ENCODE assay signal across 8 cellular contexts in the genomic region with DNA sequence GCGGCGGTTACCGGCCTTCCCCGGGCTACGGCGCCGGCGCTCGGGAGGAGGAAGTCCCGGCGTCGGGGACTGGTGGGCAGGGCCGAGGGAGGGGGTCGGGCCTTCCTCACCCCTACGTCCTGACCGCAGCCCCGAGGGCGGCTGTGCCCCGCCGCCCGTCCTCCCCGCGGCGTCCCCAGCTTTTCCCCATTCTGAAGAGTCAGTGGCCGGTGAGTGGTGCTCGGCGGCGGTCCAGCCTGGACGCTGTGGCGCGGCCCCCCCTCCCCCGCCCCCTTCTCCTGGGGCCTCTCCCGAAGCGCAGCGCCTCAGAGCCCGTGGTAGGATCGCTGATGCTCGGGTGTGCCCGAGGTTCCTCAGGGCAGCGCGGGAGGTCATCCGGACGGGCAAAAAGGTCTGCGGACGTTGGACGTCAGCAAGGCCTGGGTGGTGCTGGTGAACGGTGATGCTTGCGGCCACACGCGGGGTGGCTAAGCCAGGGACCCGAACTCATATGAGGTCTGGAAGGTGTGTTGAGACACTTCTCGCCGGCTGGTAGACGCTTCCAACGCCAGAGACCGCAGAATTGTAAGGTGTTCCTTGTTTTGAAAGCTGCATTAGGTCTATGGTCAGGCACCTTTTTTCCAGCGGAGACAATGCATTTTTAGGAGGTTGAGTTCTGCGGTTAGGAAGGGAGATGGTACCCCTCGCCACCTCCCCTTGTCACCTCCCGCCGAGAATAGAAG. TPM values are rescaled to one million over a fixed set of nuclear protein-coding genes. Genes with fewer than 3 reads are reported as not detected.
DNase-seq lines count a peak whose midpoint lies in the region; ATAC-seq and TF ChIP-seq lines count a peak whose summit lies in the region.

No MANE protein-coding gene starts in this region.

- TF ChIP-seq EP300 in stomach (IDR thresholded peaks at IDR 0.05), result no peak

- peak overlapping the region; percentile 86 to 93 (median 90) for H3K4me3 Mint-ChIP-seq in naive thymus-derived CD4-positive, alpha-beta T cell

- WGBS in stomach, 5 donors, result 3 to 11% (median 4%) methylated on average over 13 to 61 of the region's 61 CpGs

- DNase-seq in A172 (ENCODE audit: low spot score) (peak; percentile 30), NCI-H2227 (lab: John Stamatoyannopoulos, UW; ENCODE audit: unreplicated experiment) (peak; percentile 71), activated T-cell treated with anti-CD3 and anti-CD28 coated beads for 48 hours (ENCODE audit: low read depth) (peak; percentile 46), fibroblast of gingiva (ENCODE audit: low read depth) (peak; percentile 56), stomach (peak; percentile 57)
- DNase-seq in naive thymus-derived CD4-positive, alpha-beta T cell, result peak in 6 of 9 donors; percentile 6 to 74 (median 19)

- POLR2A ChIA-PET in naive thymus-derived CD4-positive, alpha-beta T cell (lab: Charles Lee), result interaction anchor here (1.0 kb wide), 1 partner anchor 13 kb away, joined by 4 read pairs; no protein-coding TSS in a partner anchor

- H3K9me3 Mint-ChIP-seq in naive thymus-derived CD4-positive, alpha-beta T cell, result no peaks in the 10 kb centered on the region

- ATAC-seq in GM18498 (IDR thresholded peaks at IDR 0.05; ENCODE audit: unreplicated experiment) (peak; percentile 54), HG02885 (IDR thresholded peaks at IDR 0.05; ENCODE audit: poor library complexity, unreplicated experiment) (peak; percentile 47)
- ATAC-seq in naive thymus-derived CD4-positive, alpha-beta T cell, result peak; percentile 57

- peaks cover 0 to 3% (median 0%) of the 10 kb centered on the region in 5 donors for H3K36me3 Mint-ChIP-seq in naive thymus-derived CD4-positive, alpha-beta T cell

- H3K27me3 ChIP-seq in naive thymus-derived CD4-positive, alpha-beta T cell (ENCODE audit: control insufficient read depth in 2 of 2, insufficient read depth in 2 of 2, low read length in 2 of 2), result no peaks in the 10 kb centered on the region
- H3K27me3 ChIP-seq in stomach, result no peaks in the 10 kb centered on the region

- no peaks in the 10 kb centered on the region for H3K27me3 Mint-ChIP-seq in naive thymus-derived CD4-positive, alpha-beta T cell

- H3K4me3 ChIP-seq in naive thymus-derived CD4-positive, alpha-beta T cell (ENCODE audit: low read length), result peak overlapping the region; percentile 58
- H3K4me3 ChIP-seq in stomach, result peak overlapping the region; percentile 68 to 93 (median 79)

- CTCF ChIA-PET in naive thymus-derived CD4-positive, alpha-beta T cell (lab: Charles Lee), result no interaction called here

- TF ChIP-seq CTCF in stomach (IDR thresholded peaks at IDR 0.05), result no peak

- intact Hi-C loops in naive thymus-derived CD4-positive, alpha-beta T cell (cut with micrococcal nuclease), result loop anchor here (1.0 to 10.0 kb wide), 11 partner anchors 19 to 1575 kb away; partner anchors contain the start of genes CTNNBIP1 (in 2 of the 2), TMEM201 (in 2 of the 2), DFFA (in 1 of the 2) and ENO1 (in 1 of the 2)
- intact Hi-C loops in stomach (cut with DNase I; ENCODE audit: low total_unique reads), result no loop called here

- peaks cover 5 to 8% of the 10 kb centered on the region in 2 donors for H3K4me1 ChIP-seq in naive thymus-derived CD4-positive, alpha-beta T cell (ENCODE audit: control insufficient read depth in 2 of 2, insufficient read depth in 2 of 2, low read length in 2 of 2)
- H3K4me1 ChIP-seq in stomach, result peaks cover 14 to 56% (median 35%) of the 10 kb centered on the region in 4 donors

- TF ChIP-seq POLR2A in stomach (IDR thresholded peaks at IDR 0.05), result no peak

- no peaks in the 10 kb centered on the region for H3K36me3 ChIP-seq in naive thymus-derived CD4-positive, alpha-beta T cell (ENCODE audit: control insufficient read depth in 2 of 3, insufficient read depth in 3 of 3, low read length in 3 of 3)
- H3K36me3 ChIP-seq in stomach, result no peaks in the 10 kb centered on the region

- peak overlapping the region; percentile 73 for H3K27ac ChIP-seq in naive thymus-derived CD4-positive, alpha-beta T cell (ENCODE audit: low read depth, low read length)
- H3K27ac ChIP-seq in stomach, result peak overlapping the region; percentile 86 to 98 (median 96)

- peaks cover 18 to 40% (median 37%) of the 10 kb centered on the region in 7 donors for H3K4me1 Mint-ChIP-seq in naive thymus-derived CD4-positive, alpha-beta T cell

- H3K27ac Mint-ChIP-seq in naive thymus-derived CD4-positive, alpha-beta T cell, result peak overlapping the region in 8 of 9 donors; percentile 46 to 95 (median 84)

- no peaks in the 10 kb centered on the region for H3K9me3 ChIP-seq in naive thymus-derived CD4-positive, alpha-beta T cell (ENCODE audit: control insufficient read depth in 2 of 3, low read length in 3 of 3)
- H3K9me3 ChIP-seq in stomach, result no peaks in the 10 kb centered on the region

RNA-seq across cellular contexts. Expression of gene SLC25A33, which starts 0.7 kb away (rescaled TPM):
- 8.2 and 12.4 TPM in 2 replicates for total RNA-seq in A172 (2014; rRNA removed; shearing (Covaris generic))
- total RNA-seq in naive thymus-derived CD4-positive, alpha-beta T cell, result 1 to 10 TPM; 2.5 to 5.8 (median 3.9) TPM
- 1 to 10 TPM; 7.0 to 8.0 TPM for polyA plus RNA-seq in naive thymus-derived CD4-positive, alpha-beta T cell
- total RNA-seq in stomach, result 10 to 100 TPM in 1 of 5 donors, 1 to 10 TPM in 3, under 1 TPM in 1; 0.58 to 15.2 (median 5.3) TPM
- polyA plus RNA-seq in stomach, result 1 to 10 TPM; 3.0 to 5.5 (median 5.0) TPM

RNA-seq across cellular contexts. Expression of gene TMEM201, which starts 48.7 kb away (rescaled TPM):
- 5.6 and 8.9 TPM in 2 replicates for total RNA-seq in A172 (2014; rRNA removed; shearing (Covaris generic))
- 10 to 100 TPM in 3 of 5 experiments, 1 to 10 TPM in 2; 9.0 to 18.5 (median 10.0) TPM for total RNA-seq in naive thymus-derived CD4-positive, alpha-beta T cell
- polyA plus RNA-seq in naive thymus-derived CD4-positive, alpha-beta T cell, result 1 to 10 TPM; 1.0 to 3.3 TPM
- 1 to 10 TPM; 3.1 to 7.6 (median 6.4) TPM for total RNA-seq in stomach
- 1 to 10 TPM in 2 of 3 donors, under 1 TPM in 1; 0.61 to 3.6 (median 2.1) TPM for polyA plus RNA-seq in stomach

Comparison
In these comparisons a context has a peak if more than half of its experiments do, and no peak if none do; other contexts are left out.
1. Peak in every context shown above with its lines: DNase-seq, ATAC-seq, H3K4me3 ChIP-seq and H3K27ac ChIP-seq.
2. DNase-seq: peak in every context shown above with its lines; median percentile 71 in NCI-H2227; 57 in stomach; 56 in fibroblast of gingiva; 46 in activated T-cell treated with anti-CD3 and anti-CD28 coated beads for 48 hours; 30 in A172; 19 in naive thymus-derived CD4-positive, alpha-beta T cell.